In the genomic region with DNA sequence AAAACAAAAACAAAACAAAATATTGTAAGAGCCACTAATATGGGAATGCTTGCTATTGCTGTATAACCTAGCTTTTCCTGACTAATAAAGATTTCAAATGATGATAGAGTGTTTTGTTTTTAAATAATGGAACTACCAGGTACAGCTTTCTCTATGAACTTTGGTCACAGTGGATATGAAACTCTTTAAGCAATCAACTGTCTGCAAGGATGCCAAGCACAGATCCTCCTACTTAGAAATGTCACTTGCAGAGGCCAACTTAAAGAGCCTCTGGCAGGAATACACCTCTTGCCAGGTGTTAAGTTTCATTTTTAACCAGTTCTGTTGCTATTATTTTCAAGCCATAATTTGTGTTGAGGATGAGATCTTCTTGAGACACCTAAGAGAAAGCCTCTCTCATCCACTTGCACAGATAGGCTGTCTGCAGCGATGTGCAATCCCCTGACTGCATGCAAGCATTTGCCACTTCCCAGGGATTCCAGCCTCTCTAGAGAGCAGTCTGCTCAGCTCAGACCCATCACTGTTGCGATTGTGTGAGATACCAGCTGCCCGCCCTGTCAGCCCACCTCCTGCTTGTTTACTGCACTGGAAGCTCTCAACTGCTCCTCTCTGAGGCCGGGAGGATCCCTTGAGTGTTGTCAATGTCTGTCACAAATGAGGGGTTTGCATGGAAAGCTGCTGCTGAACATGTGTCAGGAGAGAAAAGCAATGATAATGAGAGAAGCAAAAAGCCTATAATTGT, we compare ENCODE assay signal across 23 cellular contexts.
A peak's percentile ranks its signal among the peaks of the same experiment; 100 is the strongest.
DNase-seq lines count a peak whose midpoint lies in the region; ATAC-seq and TF ChIP-seq lines count a peak whose summit lies in the region.
"Had no signal": no experiment of that assay in that cellular context is flagged by ENCODE, and none has a peak within 500 bp of the region (broad histone marks: within the 10 kb centered on the region; RNA-seq: fewer than 3 reads in every experiment).

No MANE protein-coding gene starts in this region.

- no peaks in the 10 kb centered on the region for H3K9me3 ChIP-seq in neural cell (ENCODE audit: low read length)
- H3K9me3 ChIP-seq: BLaER1 treated with 17β-estradiol and CSF1 and Interleukin-3, amounts not matched to agents 10 nM and 100 nM; tibial nerve had no signal

- H3K27ac ChIP-seq in neural cell (ENCODE audit: low read length) = peak overlapping the region; percentile 54
- H3K27ac ChIP-seq: BLaER1 treated with 17β-estradiol and CSF1 and Interleukin-3, amounts not matched to agents 10 nM and 100 nM; RWPE1; tibial nerve; VCaP had no signal

- H3K36me3 Mint-ChIP-seq in brain = no peaks in the 10 kb centered on the region
- H3K36me3 Mint-ChIP-seq: natural killer cell treated with Interleukin-12 subunit alpha and Interleukin-12 subunit beta and Interleukin-15 and Interleukin-18, amount 100 ng/mL, for 72 hours; stimulated activated memory B cell treated with anti-CD40 and anti-IgM and Interleukin-4, amounts not matched to agents 10 μg/mL and 1 μg/mL and 100 μg/mL, for 72 hours had no signal

- no peaks in the 10 kb centered on the region for H3K9me2 ChIP-seq in neural cell (ENCODE audit: insufficient read depth, low read length)

- H3K4me3 ChIP-seq in neural cell (ENCODE audit: low read length) = peak overlapping the region; percentile 55
- H3K4me3 ChIP-seq: BLaER1 treated with 17β-estradiol and CSF1 and Interleukin-3, amounts not matched to agents 10 nM and 100 nM; K562; tibial nerve had no signal

- H3K4me3 Mint-ChIP-seq in brain = peak overlapping the region in 1 of 5 experiments; percentile 11
- H3K4me3 Mint-ChIP-seq: activated CD4-positive, alpha-beta memory T cell treated with anti-CD3 and anti-CD28 coated beads, Interleukin-2, amount 10 ng/mL, durations not matched to agents 7 days and 5 days; activated T-helper 1 cell treated with anti-CD3 and anti-CD28 coated beads, Interleukin-12 subunit alpha, Interleukin-12 subunit beta, Interleukin-2, Interleukin-4 antibody, amounts not matched to agents 30 ng/mL and 10 ng/mL and 1 ng/mL, durations not matched to agents 14 hours and 24 hours and 36 hours; memory B cell; natural killer cell treated with Interleukin-12 subunit alpha and Interleukin-12 subunit beta and Interleukin-15 and Interleukin-18, amount 100 ng/mL, for 72 hours; stimulated activated memory B cell treated with anti-CD40 and anti-IgM and Interleukin-4, amounts not matched to agents 10 μg/mL and 1 μg/mL and 100 μg/mL, for 72 hours had no signal

- H3K27ac Mint-ChIP-seq in brain = peak overlapping the region in 4 of 5 experiments; percentile 3 to 81 (median 4)
- H3K27ac Mint-ChIP-seq: activated CD4-positive, alpha-beta memory T cell treated with anti-CD3 and anti-CD28 coated beads, Interleukin-2, amount 10 ng/mL, durations not matched to agents 7 days and 5 days; activated T-helper 1 cell treated with anti-CD3 and anti-CD28 coated beads, Interleukin-12 subunit alpha, Interleukin-12 subunit beta, Interleukin-2, Interleukin-4 antibody, amounts not matched to agents 30 ng/mL and 10 ng/mL and 1 ng/mL, durations not matched to agents 14 hours and 24 hours and 36 hours; memory B cell; natural killer cell treated with Interleukin-12 subunit alpha and Interleukin-12 subunit beta and Interleukin-15 and Interleukin-18, amount 100 ng/mL, for 72 hours; stimulated activated memory B cell treated with anti-CD40 and anti-IgM and Interleukin-4, amounts not matched to agents 10 μg/mL and 1 μg/mL and 100 μg/mL, for 72 hours had no signal

- no peaks in the 10 kb centered on the region for H3K27me3 ChIP-seq in neural cell (ENCODE audit: insufficient read depth, low read depth, low read length)
- H3K27me3 ChIP-seq: BLaER1 treated with 17β-estradiol and CSF1 and Interleukin-3, amounts not matched to agents 10 nM and 100 nM; tibial nerve had no signal

- TF ChIP-seq EP300 in neural cell (conservative IDR thresholded peaks at IDR 0.05; ENCODE audit: poor library complexity, severe bottlenecking) = peak; percentile 98

- H3K4me1 Mint-ChIP-seq in brain = peaks cover 32% of the 10 kb centered on the region
- H3K4me1 Mint-ChIP-seq: activated CD4-positive, alpha-beta memory T cell treated with anti-CD3 and anti-CD28 coated beads, Interleukin-2, amount 10 ng/mL, durations not matched to agents 7 days and 5 days; memory B cell; stimulated activated memory B cell treated with anti-CD40 and anti-IgM and Interleukin-4, amounts not matched to agents 10 μg/mL and 1 μg/mL and 100 μg/mL, for 72 hours had no signal

- H3K36me3 ChIP-seq in neural cell (ENCODE audit: insufficient read depth, low read length) = no peaks in the 10 kb centered on the region
- H3K36me3 ChIP-seq: BLaER1 treated with 17β-estradiol and CSF1 and Interleukin-3, amounts not matched to agents 10 nM and 100 nM; tibial nerve had no signal

- no peak overlapping the region for H3K9ac ChIP-seq in neural cell (ENCODE audit: low read length)
- H3K9ac ChIP-seq: BLaER1 treated with 17β-estradiol and CSF1 and Interleukin-3, amounts not matched to agents 10 nM and 100 nM had no signal

- DNase-seq in NCI-H1092 (lab: John Stamatoyannopoulos, UW) = peak; percentile 18
- DNase-seq in NCI-H2227 (lab: John Stamatoyannopoulos, UW; ENCODE audit: unreplicated experiment) = peak; percentile 91
- no peak for DNase-seq in NOMO-1 treated with DMSO at 0.1 percent for 48 hours (lab: John Stamatoyannopoulos, UW; ENCODE audit: unreplicated experiment)
- no peak for DNase-seq in SHP77 (lab: John Stamatoyannopoulos, UW)
- no peak for DNase-seq in stimulated activated naive CD4-positive, alpha-beta T cell (lab: John Stamatoyannopoulos, UW)
- DNase-seq: activated CD4-positive, alpha-beta memory T cell treated with anti-CD3 and anti-CD28 coated beads, Interleukin-2, amount 10 ng/mL, durations not matched to agents 7 days and 5 days; DMS79; H7; NCI-H526 treated with DMSO at 0.1 percent for 48 hours; T-helper 1 cell had no signal

- peaks cover 3% of the 10 kb centered on the region for H3K27me3 Mint-ChIP-seq in brain
- H3K27me3 Mint-ChIP-seq: stimulated activated memory B cell treated with anti-CD40 and anti-IgM and Interleukin-4, amounts not matched to agents 10 μg/mL and 1 μg/mL and 100 μg/mL, for 72 hours had no signal

- no peak for ATAC-seq in HG03025 (IDR thresholded peaks at IDR 0.05; ENCODE audit: low FRiP score, unreplicated experiment)
- ATAC-seq: esophagus mucosa; K562; stimulated activated memory B cell treated with anti-CD40 and anti-IgM and Interleukin-4, amounts not matched to agents 10 μg/mL and 1 μg/mL and 100 μg/mL, for 72 hours had no signal

- no peak for TF ChIP-seq CTCF in brain (conservative IDR thresholded peaks at IDR 0.05)
- no peak for TF ChIP-seq CTCF in neural cell (IDR thresholded peaks at IDR 0.05; ENCODE audit: poor library complexity, severe bottlenecking)

- no peaks in the 10 kb centered on the region for H3K9me3 Mint-ChIP-seq in brain
- H3K9me3 Mint-ChIP-seq: activated CD4-positive, alpha-beta memory T cell treated with anti-CD3 and anti-CD28 coated beads, Interleukin-2, amount 10 ng/mL, durations not matched to agents 7 days and 5 days; activated T-helper 1 cell treated with anti-CD3 and anti-CD28 coated beads, Interleukin-12 subunit alpha, Interleukin-12 subunit beta, Interleukin-2, Interleukin-4 antibody, amounts not matched to agents 30 ng/mL and 10 ng/mL and 1 ng/mL, durations not matched to agents 14 hours and 24 hours and 36 hours; natural killer cell treated with Interleukin-12 subunit alpha and Interleukin-12 subunit beta and Interleukin-15 and Interleukin-18, amount 100 ng/mL, for 72 hours; stimulated activated memory B cell treated with anti-CD40 and anti-IgM and Interleukin-4, amounts not matched to agents 10 μg/mL and 1 μg/mL and 100 μg/mL, for 72 hours had no signal

- peak; percentile 35 for TF ChIP-seq RAD21 in neural cell (conservative IDR thresholded peaks at IDR 0.05)

- no peaks in the 10 kb centered on the region for H3K79me2 ChIP-seq in neural cell (replicated peaks; ENCODE audit: insufficient read depth, low read length)

- peak overlapping the region; percentile 25 for H3K4me2 ChIP-seq in neural cell (ENCODE audit: low read length)
- H3K4me2 ChIP-seq: BLaER1 treated with 17β-estradiol and CSF1 and Interleukin-3, amounts not matched to agents 10 nM and 100 nM had no signal

- no peak overlapping the region for H2AFZ ChIP-seq in neural cell (ENCODE audit: low read depth, low read length)

- H3F3A ChIP-seq in neural cell (ENCODE audit: insufficient read depth, low read length, poor library complexity, severe bottlenecking) = no peaks in the 10 kb centered on the region

- no peaks in the 10 kb centered on the region for H4K20me1 ChIP-seq in neural cell (ENCODE audit: insufficient read depth)
- H4K20me1 ChIP-seq: BLaER1 treated with 17β-estradiol and CSF1 and Interleukin-3, amounts not matched to agents 10 nM and 100 nM had no signal

TF ChIP-seq in neural cell, 6 proteins besides CTCF, POLR2A, EP300 and RAD21 (continues in another document):
- TF ChIP-seq POLR2AphosphoS5 (IDR thresholded peaks at IDR 0.05) = peak; percentile 95
- peak; percentile 51 for TF ChIP-seq SMC3 (conservative IDR thresholded peaks at IDR 0.05; ENCODE audit: poor library complexity)
- TF ChIP-seq, protein P1, sequence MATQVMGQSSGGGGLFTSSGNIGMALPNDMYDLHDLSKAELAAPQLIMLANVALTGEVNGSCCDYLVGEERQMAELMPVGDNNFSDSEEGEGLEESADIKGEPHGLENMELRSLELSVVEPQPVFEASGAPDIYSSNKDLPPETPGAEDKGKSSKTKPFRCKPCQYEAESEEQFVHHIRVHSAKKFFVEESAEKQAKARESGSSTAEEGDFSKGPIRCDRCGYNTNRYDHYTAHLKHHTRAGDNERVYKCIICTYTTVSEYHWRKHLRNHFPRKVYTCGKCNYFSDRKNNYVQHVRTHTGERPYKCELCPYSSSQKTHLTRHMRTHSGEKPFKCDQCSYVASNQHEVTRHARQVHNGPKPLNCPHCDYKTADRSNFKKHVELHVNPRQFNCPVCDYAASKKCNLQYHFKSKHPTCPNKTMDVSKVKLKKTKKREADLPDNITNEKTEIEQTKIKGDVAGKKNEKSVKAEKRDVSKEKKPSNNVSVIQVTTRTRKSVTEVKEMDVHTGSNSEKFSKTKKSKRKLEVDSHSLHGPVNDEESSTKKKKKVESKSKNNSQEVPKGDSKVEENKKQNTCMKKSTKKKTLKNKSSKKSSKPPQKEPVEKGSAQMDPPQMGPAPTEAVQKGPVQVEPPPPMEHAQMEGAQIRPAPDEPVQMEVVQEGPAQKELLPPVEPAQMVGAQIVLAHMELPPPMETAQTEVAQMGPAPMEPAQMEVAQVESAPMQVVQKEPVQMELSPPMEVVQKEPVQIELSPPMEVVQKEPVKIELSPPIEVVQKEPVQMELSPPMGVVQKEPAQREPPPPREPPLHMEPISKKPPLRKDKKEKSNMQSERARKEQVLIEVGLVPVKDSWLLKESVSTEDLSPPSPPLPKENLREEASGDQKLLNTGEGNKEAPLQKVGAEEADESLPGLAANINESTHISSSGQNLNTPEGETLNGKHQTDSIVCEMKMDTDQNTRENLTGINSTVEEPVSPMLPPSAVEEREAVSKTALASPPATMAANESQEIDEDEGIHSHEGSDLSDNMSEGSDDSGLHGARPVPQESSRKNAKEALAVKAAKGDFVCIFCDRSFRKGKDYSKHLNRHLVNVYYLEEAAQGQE (IDR thresholded peaks at IDR 0.05; ENCODE audit: borderline replicate concordance) = peak; percentile 91
- TF ChIP-seq MXI1 (conservative IDR thresholded peaks at IDR 0.05; ENCODE audit: poor library complexity, severe bottlenecking) = peak; percentile 37

Comparison
In these comparisons a context has a peak if more than half of its experiments do, and no peak if none do; other contexts are left out.
1. DNase-seq: peak in NCI-H1092 (single experiment) and NCI-H2227 (single experiment); none in NOMO-1 treated with DMSO at 0.1 percent for 48 hours (single experiment), SHP77 (0 of 2) and stimulated activated naive CD4-positive, alpha-beta T cell (0 of 6).